In genomic region chr11:2389344-2390026, GRCh38 we compare ENCODE assay signal across 9 cellular contexts. TPM values are rescaled to one million over a fixed set of nuclear protein-coding genes. Genes with fewer than 3 reads are reported as not detected.
A peak's percentile ranks its signal among the peaks of the same experiment; 100 is the strongest.
DNase-seq lines count a peak whose midpoint lies in the region; TF ChIP-seq lines count a peak whose summit lies in the region.
"Had no signal": no experiment of that assay in that cellular context is flagged by ENCODE, and none has a peak within 500 bp of the region (broad histone marks: within the 10 kb centered on the region; RNA-seq: fewer than 3 reads in every experiment).

No MANE protein-coding gene starts in this region.

- no peak for TF ChIP-seq CTCF in suprapubic skin (IDR thresholded peaks at IDR 0.05)

- H3K27ac ChIP-seq in suprapubic skin: peak overlapping the region; percentile 74

- TF ChIP-seq EP300 in suprapubic skin (IDR thresholded peaks at IDR 0.05): no peak

- no peaks in the 10 kb centered on the region for H3K27me3 ChIP-seq in suprapubic skin

- DNase-seq in activated CD4-positive, alpha-beta T cell treated with anti-CD3 and anti-CD28 coated beads, Interleukin-2, amount 10 ng/mL, durations not matched to agents 24 days and 14 days: no peak
- DNase-seq in activated CD4-positive, alpha-beta T cell treated with anti-CD3 and anti-CD28 coated beads, Interleukin-2, amount 50 U/mL, for 4 hours: no peak
- no peak for DNase-seq in activated CD4-positive, alpha-beta memory T cell treated with anti-CD3 and anti-CD28 coated beads, Interleukin-2, amount 10 ng/mL, durations not matched to agents 7 days and 5 days
- no peak for DNase-seq in immature natural killer cell
- DNase-seq in suprapubic skin (ENCODE audit: low spot score in 2 of 2): no peak
- DNase-seq in activated CD4-positive, CD25-positive, alpha-beta regulatory T cell (lab: John Stamatoyannopoulos, UW): no peak
- DNase-seq in central memory CD4-positive, alpha-beta T cell: no peak
- no peak for DNase-seq in stimulated activated CD4-positive, alpha-beta T cell treated with anti-CD3 and anti-CD28 coated beads, Interleukin-12 subunit alpha, Interleukin-12 subunit beta, amount 100 ng/mL, for 4 hours
- DNase-seq: NCI-H2029 had no signal

- peak overlapping the region; percentile 43 for H3K27ac Mint-ChIP-seq in activated CD4-positive, alpha-beta T cell treated with anti-CD3 and anti-CD28 coated beads, Interleukin-2, amount 10 ng/mL, durations not matched to agents 24 days and 14 days
- H3K27ac Mint-ChIP-seq in activated CD4-positive, alpha-beta memory T cell treated with anti-CD3 and anti-CD28 coated beads, Interleukin-2, amount 10 ng/mL, durations not matched to agents 7 days and 5 days: peak overlapping the region; percentile 65
- H3K27ac Mint-ChIP-seq in immature natural killer cell: peak overlapping the region; percentile 53 to 93 (median 86)

- H3K9me3 Mint-ChIP-seq in activated CD4-positive, alpha-beta T cell treated with anti-CD3 and anti-CD28 coated beads, Interleukin-2, amount 10 ng/mL, durations not matched to agents 24 days and 14 days: no peaks in the 10 kb centered on the region
- H3K9me3 Mint-ChIP-seq in activated CD4-positive, alpha-beta memory T cell treated with anti-CD3 and anti-CD28 coated beads, Interleukin-2, amount 10 ng/mL, durations not matched to agents 7 days and 5 days: no peaks in the 10 kb centered on the region
- H3K9me3 Mint-ChIP-seq in immature natural killer cell: no peaks in the 10 kb centered on the region

- peaks cover 90% of the 10 kb centered on the region for H3K4me1 ChIP-seq in suprapubic skin

- POLR2A ChIA-PET in activated CD4-positive, alpha-beta memory T cell treated with anti-CD3 and anti-CD28 coated beads, Interleukin-2, amount 10 ng/mL, durations not matched to agents 7 days and 5 days (lab: Charles Lee): interaction anchor here (1.5 kb wide), 1 partner anchor 11 kb away, joined by 5 read pairs; the partner anchor contains the start of gene TSSC4

- H3K4me3 Mint-ChIP-seq in activated CD4-positive, alpha-beta T cell treated with anti-CD3 and anti-CD28 coated beads, Interleukin-2, amount 10 ng/mL, durations not matched to agents 24 days and 14 days: no peak overlapping the region
- H3K4me3 Mint-ChIP-seq in activated CD4-positive, alpha-beta memory T cell treated with anti-CD3 and anti-CD28 coated beads, Interleukin-2, amount 10 ng/mL, durations not matched to agents 7 days and 5 days: no peak overlapping the region
- peak overlapping the region; percentile 45 to 82 (median 59) for H3K4me3 Mint-ChIP-seq in immature natural killer cell

- no peaks in the 10 kb centered on the region for H3K27me3 Mint-ChIP-seq in activated CD4-positive, alpha-beta T cell treated with anti-CD3 and anti-CD28 coated beads, Interleukin-2, amount 10 ng/mL, durations not matched to agents 24 days and 14 days
- H3K27me3 Mint-ChIP-seq in activated CD4-positive, alpha-beta memory T cell treated with anti-CD3 and anti-CD28 coated beads, Interleukin-2, amount 10 ng/mL, durations not matched to agents 7 days and 5 days: no peaks in the 10 kb centered on the region
- H3K27me3 Mint-ChIP-seq in immature natural killer cell (ENCODE audit: low read depth in 3 of 3): peaks cover 4 to 12% (median 8%) of the 10 kb centered on the region in 3 donors

- CTCF ChIA-PET in activated CD4-positive, alpha-beta memory T cell treated with anti-CD3 and anti-CD28 coated beads, Interleukin-2, amount 10 ng/mL, durations not matched to agents 7 days and 5 days (lab: Charles Lee): no interaction called here

- peaks cover 36% of the 10 kb centered on the region for H3K36me3 ChIP-seq in suprapubic skin

- peaks cover 4% of the 10 kb centered on the region for H3K36me3 Mint-ChIP-seq in activated CD4-positive, alpha-beta T cell treated with anti-CD3 and anti-CD28 coated beads, Interleukin-2, amount 10 ng/mL, durations not matched to agents 24 days and 14 days (ENCODE audit: low read depth)
- no peaks in the 10 kb centered on the region for H3K36me3 Mint-ChIP-seq in activated CD4-positive, alpha-beta memory T cell treated with anti-CD3 and anti-CD28 coated beads, Interleukin-2, amount 10 ng/mL, durations not matched to agents 7 days and 5 days (ENCODE audit: low read depth)
- H3K36me3 Mint-ChIP-seq in immature natural killer cell: no peaks in the 10 kb centered on the region

- 49% methylated on average over 3 of the region's 14 CpGs for WGBS in suprapubic skin

- intact Hi-C loops in activated CD4-positive, alpha-beta T cell treated with anti-CD3 and anti-CD28 coated beads, Interleukin-2, amount 10 ng/mL, durations not matched to agents 24 days and 14 days (cut with micrococcal nuclease): no loop called here

- no peaks in the 10 kb centered on the region for H3K9me3 ChIP-seq in suprapubic skin

- H3K4me3 ChIP-seq in suprapubic skin: no peak overlapping the region

- H3K4me1 Mint-ChIP-seq in activated CD4-positive, alpha-beta T cell treated with anti-CD3 and anti-CD28 coated beads, Interleukin-2, amount 10 ng/mL, durations not matched to agents 24 days and 14 days: peaks cover 17% of the 10 kb centered on the region
- H3K4me1 Mint-ChIP-seq in activated CD4-positive, alpha-beta memory T cell treated with anti-CD3 and anti-CD28 coated beads, Interleukin-2, amount 10 ng/mL, durations not matched to agents 7 days and 5 days: peaks cover 56% of the 10 kb centered on the region
- H3K4me1 Mint-ChIP-seq in immature natural killer cell: peaks cover 54 to 62% of the 10 kb centered on the region in 2 donors

- TF ChIP-seq POLR2A in suprapubic skin (IDR thresholded peaks at IDR 0.05): no peak

RNA-seq across cellular contexts. Expression of gene TSSC4, which starts 11.1 kb away (rescaled TPM):
- total RNA-seq in activated CD4-positive, alpha-beta T cell treated with anti-CD3 and anti-CD28 coated beads, Interleukin-2, amount 10 ng/mL, durations not matched to agents 24 days and 14 days: 61.8 and 62.9 TPM in 2 replicates
- total RNA-seq in activated CD4-positive, alpha-beta memory T cell treated with anti-CD3 and anti-CD28 coated beads, Interleukin-2, amount 10 ng/mL, durations not matched to agents 7 days and 5 days: 10 to 100 TPM; 46.4 to 46.5 TPM
- polyA plus RNA-seq in immature natural killer cell: 100 to 1,000 TPM in 2 of 3 donors, 10 to 100 TPM in 1; 87.7 to 111 (median 108) TPM
- total RNA-seq in suprapubic skin: 10 to 100 TPM; 25.7 to 60.9 (median 51.4) TPM

RNA-seq across cellular contexts. Expression of gene CD81, which starts 12.4 kb away (rescaled TPM):
- total RNA-seq in activated CD4-positive, alpha-beta T cell treated with anti-CD3 and anti-CD28 coated beads, Interleukin-2, amount 10 ng/mL, durations not matched to agents 24 days and 14 days: 224 and 225 TPM in 2 replicates
- total RNA-seq in activated CD4-positive, alpha-beta memory T cell treated with anti-CD3 and anti-CD28 coated beads, Interleukin-2, amount 10 ng/mL, durations not matched to agents 7 days and 5 days: 100 to 1,000 TPM; 192 TPM
- 10 to 100 TPM; 33.1 to 56.9 (median 49.7) TPM for polyA plus RNA-seq in immature natural killer cell
- total RNA-seq in suprapubic skin: 100 to 1,000 TPM; 234 to 340 (median 277) TPM

RNA-seq across cellular contexts. Expression of gene TRPM5, which starts 54.8 kb away (rescaled TPM):
- not detected in 2 replicates for total RNA-seq in activated CD4-positive, alpha-beta T cell treated with anti-CD3 and anti-CD28 coated beads, Interleukin-2, amount 10 ng/mL, durations not matched to agents 24 days and 14 days
- total RNA-seq in activated CD4-positive, alpha-beta memory T cell treated with anti-CD3 and anti-CD28 coated beads, Interleukin-2, amount 10 ng/mL, durations not matched to agents 7 days and 5 days: not detected
- not detected for polyA plus RNA-seq in immature natural killer cell
- total RNA-seq in suprapubic skin: under 1 TPM in 1 of 4 donors, not detected in 3; 0.29 TPM

RNA-seq across cellular contexts. Expression of gene KCNQ1, which starts 55.3 kb away (rescaled TPM):
- 6.4 TPM in 2 replicates for total RNA-seq in activated CD4-positive, alpha-beta T cell treated with anti-CD3 and anti-CD28 coated beads, Interleukin-2, amount 10 ng/mL, durations not matched to agents 24 days and 14 days
- total RNA-seq in activated CD4-positive, alpha-beta memory T cell treated with anti-CD3 and anti-CD28 coated beads, Interleukin-2, amount 10 ng/mL, durations not matched to agents 7 days and 5 days: 10 to 100 TPM; 14.8 to 15.0 TPM
- 1 to 10 TPM in 1 of 3 donors, under 1 TPM in 2; 0.13 to 1.1 (median 0.73) TPM for polyA plus RNA-seq in immature natural killer cell
- 1 to 10 TPM in 2 of 4 donors, under 1 TPM in 2; 0.89 to 2.2 (median 1.3) TPM for total RNA-seq in suprapubic skin

Comparison
In these comparisons a context has a peak if more than half of its experiments do, and no peak if none do; other contexts are left out.
1. H3K4me3 Mint-ChIP-seq: peak in immature natural killer cell (5 of 5); none in activated CD4-positive, alpha-beta T cell treated with anti-CD3 and anti-CD28 coated beads, Interleukin-2, amount 10 ng/mL, durations not matched to agents 24 days and 14 days (single experiment) and activated CD4-positive, alpha-beta memory T cell treated with anti-CD3 and anti-CD28 coated beads, Interleukin-2, amount 10 ng/mL, durations not matched to agents 7 days and 5 days (single experiment).
2. Peak in every context shown above with its lines, with median percentiles within 50 percentile points of each other: H3K27ac Mint-ChIP-seq.